Comparison of ENCODE assay signal across 23 cellular contexts in genomic region chr4:3598695-3599227, GRCh38.
"Had no signal": no experiment of that assay in that cellular context is flagged by ENCODE, and none has a peak within 500 bp of the region (broad histone marks: within the 10 kb centered on the region; RNA-seq: fewer than 3 reads in every experiment).

No MANE protein-coding gene starts in this region.

- H3K36me3 ChIP-seq: ascending aorta, breast epithelium, gastroesophageal sphincter, WERI-Rb-1 had no signal

- H3K27ac ChIP-seq: ascending aorta, breast epithelium, coronary artery, dorsolateral prefrontal cortex, foreskin keratinocyte, gastroesophageal sphincter, WERI-Rb-1 had no signal

- H3K4me3 ChIP-seq: ascending aorta, breast epithelium, coronary artery, dorsolateral prefrontal cortex, gastroesophageal sphincter had no signal

- H3K9me3 ChIP-seq: ascending aorta had no signal

- DNase-seq: activated CD4-positive, alpha-beta memory T cell treated with anti-CD3 and anti-CD28 coated beads for 36 hours; activated CD4-positive, alpha-beta T cell treated with anti-CD3 and anti-CD28 coated beads, Interleukin-2, amount 10 ng/mL, durations not matched to agents 24 days and 14 days; activated CD8-positive, alpha-beta memory T cell treated with anti-CD3 and anti-CD28 coated beads, Interleukin-2, amount 10 ng/mL, durations not matched to agents 7 days and 5 days; activated CD8-positive, alpha-beta memory T cell treated with anti-CD3 and anti-CD28 coated beads, Interleukin-2, amount 50 U/mL, for 4 hours; activated CD8-positive, alpha-beta T cell treated with anti-CD3 and anti-CD28 coated beads, Interleukin-2, amount 10 ng/mL, durations not matched to agents 7 days and 5 days; activated gamma-delta T cell; activated naive CD4-positive, alpha-beta T cell; activated naive CD4-positive, alpha-beta T cell treated with anti-CD3 and anti-CD28 coated beads, Interleukin-2, amount 10 ng/mL, durations not matched to agents 7 days and 5 days; activated naive CD8-positive, alpha-beta T cell treated with anti-CD3 and anti-CD28 coated beads, Interleukin-2, amount 10 ng/mL, durations not matched to agents 7 days and 5 days; activated T-cell treated with anti-CD3 and anti-CD28 coated beads, Interleukin-2, amount 50 U/mL, for 24 hours; activated T-cell treated with anti-CD3 and anti-CD28 coated beads, Interleukin-2, amount 50 U/mL, for 72 hours; effector memory CD4-positive, alpha-beta T cell; endodermal cell; foreskin keratinocyte; T-helper 1 cell; T-helper 17 cell; T1000; WERI-Rb-1 had no signal

- H3K27me3 ChIP-seq: ascending aorta, foreskin keratinocyte had no signal

- H3K4me1 ChIP-seq: ascending aorta, breast epithelium, foreskin keratinocyte, gastroesophageal sphincter had no signal
